In the genomic region with DNA sequence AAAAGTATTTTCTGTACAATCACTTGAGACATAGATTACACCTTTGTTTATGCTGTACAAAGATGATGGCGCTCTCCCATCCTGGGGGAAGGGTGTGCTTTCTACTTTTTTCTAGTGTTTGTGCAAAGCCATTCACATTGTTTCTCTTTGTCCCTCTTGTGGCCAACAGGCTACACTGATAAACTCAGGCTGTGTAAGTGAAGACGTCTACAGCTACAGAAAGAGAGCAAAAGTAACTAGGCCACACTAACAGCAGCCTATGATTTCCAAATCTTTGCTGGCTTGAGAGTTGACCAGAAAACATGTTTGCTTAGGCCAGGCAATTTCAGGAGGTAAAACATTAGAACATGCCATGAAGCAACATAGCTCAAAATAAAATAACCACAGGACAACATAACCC, we compare ENCODE assay signal across 14 cellular contexts.
DNase-seq lines count a peak whose midpoint lies in the region; ATAC-seq, FAIRE-seq and TF ChIP-seq lines count a peak whose summit lies in the region.
"Had no signal": no experiment of that assay in that cellular context is flagged by ENCODE, and none has a peak within 500 bp of the region (broad histone marks: within the 10 kb centered on the region; RNA-seq: fewer than 3 reads in every experiment).

No MANE protein-coding gene starts in this region.

- POLR2A ChIA-PET in SK-N-SH (lab: Yijun Ruan, JAX) = no interaction called here
- POLR2A ChIA-PET in Panc1 (lab: Charles Lee) = no interaction called here

- H3K9ac ChIP-seq in SK-N-SH = no peak overlapping the region

- BruUV-seq in Panc1 (replicated peaks; lab: Mats Ljungman, UMichigan) = no TSS peak

- H3K36me3 ChIP-seq in SK-N-SH (replicated peaks in 1 of 2; ENCODE audit: control insufficient read depth in 1 of 2, insufficient read depth in 2 of 2, low read length in 1 of 2) = no peaks in the 10 kb centered on the region
- H3K36me3 ChIP-seq in Panc1 (ENCODE audit: control insufficient read depth, insufficient read depth, low read length) = no peaks in the 10 kb centered on the region
- H3K36me3 ChIP-seq in testis (ENCODE audit: low read depth, missing control alignments) = no peaks in the 10 kb centered on the region
- H3K36me3 ChIP-seq: left ventricle myocardium inferior, thoracic aorta had no signal

- intact Hi-C loops in Panc1 (cut with micrococcal nuclease; ENCODE audit: unreplicated experiment) = loop anchor here (10.0 kb wide), 1 partner anchor 164 kb away; no protein-coding TSS in a partner anchor
- intact Hi-C loops in testis (cut with DNase I; ENCODE audit: low total_unique reads) = no loop called here

- H4K20me1 ChIP-seq in SK-N-SH (ENCODE audit: insufficient read depth) = no peaks in the 10 kb centered on the region

- TF ChIP-seq POLR2A in testis (IDR thresholded peaks at IDR 0.05) = no peak

- no peak for TF ChIP-seq RAD21 in SK-N-SH (IDR thresholded peaks at IDR 0.05; ENCODE audit: low read length)

- no peak; the same call in 2 of the 3 replicates for ATAC-seq in SK-N-SH treated with all-trans-retinoic acid at 6 μM for 48 hours
- peak; percentile 87; the same call in 1 of the 2 replicates for ATAC-seq in Panc1
- ATAC-seq: activated CD8-positive, alpha-beta memory T cell treated with anti-CD3 and anti-CD28 coated beads, Interleukin-2, amount 10 ng/mL, durations not matched to agents 7 days and 5 days; psoas muscle; T-cell had no signal

- no peak overlapping the region for H2AFZ ChIP-seq in SK-N-SH (ENCODE audit: low read depth)

- H3K27ac ChIP-seq in SK-N-SH (ENCODE audit: low read depth in 2 of 2, low read length in 1 of 2) = no peak overlapping the region
- H3K27ac ChIP-seq in Panc1 (ENCODE audit: low read length) = no peak overlapping the region
- no peak overlapping the region for H3K27ac ChIP-seq in testis
- H3K27ac ChIP-seq: left ventricle myocardium inferior, psoas muscle, thoracic aorta had no signal

- H3K9me3 ChIP-seq in SK-N-SH = no peaks in the 10 kb centered on the region
- no peaks in the 10 kb centered on the region for H3K9me3 ChIP-seq in Panc1 (ENCODE audit: control insufficient read depth, insufficient read depth, low read depth, low read length)
- no peaks in the 10 kb centered on the region for H3K9me3 ChIP-seq in testis
- H3K9me3 ChIP-seq: left ventricle myocardium inferior, psoas muscle, thoracic aorta had no signal

- H3K4me1 ChIP-seq in SK-N-SH (ENCODE audit: control insufficient read depth in 1 of 2, insufficient read depth in 2 of 2, low read depth in 1 of 2, low read length in 1 of 2) (no peaks in the 10 kb centered on the region), Panc1 (ENCODE audit: control insufficient read depth, insufficient read depth, low read length) (peaks cover 3% of the 10 kb centered on the region; the same call in 1 of the 2 replicates), testis (no peaks in the 10 kb centered on the region)
- H3K4me1 ChIP-seq: left ventricle myocardium inferior, psoas muscle had no signal

- CTCF ChIA-PET in SK-N-SH (lab: Yijun Ruan, JAX) = interaction anchor here (0.7 to 1.5 kb wide), 2 partner anchors 73 to 354 kb away, joined by 3 to 4 read pairs; no protein-coding TSS in a partner anchor
- CTCF ChIA-PET in Panc1 (lab: Charles Lee) = interaction anchor here (0.6 to 1.3 kb wide), 3 partner anchors 35 to 161 kb away, joined by 3 to 9 read pairs (median 3); no protein-coding TSS in a partner anchor

- no peaks in the 10 kb centered on the region for H3K79me2 ChIP-seq in SK-N-SH (ENCODE audit: insufficient read depth)

- H3K4me3 ChIP-seq in SK-N-SH (ENCODE audit: low read depth in 2 of 2, low read length in 1 of 2) (no peak overlapping the region), Panc1 (ENCODE audit: low read depth in 2 of 2, low read length in 2 of 2) (no peak overlapping the region), fibroblast of mammary gland (ENCODE audit: control insufficient read depth, low read depth, low read length) (no peak overlapping the region), testis (no peak overlapping the region)
- H3K4me3 ChIP-seq: left ventricle myocardium inferior, psoas muscle, thoracic aorta had no signal

- H3K27me3 ChIP-seq in SK-N-SH (ENCODE audit: insufficient read depth) (peaks cover 18% of the 10 kb centered on the region), Panc1 (ENCODE audit: control insufficient read depth, insufficient read depth, low read length) (no peaks in the 10 kb centered on the region), testis (no peaks in the 10 kb centered on the region)

- no peak overlapping the region for H3K4me2 ChIP-seq in SK-N-SH

- DNase-seq in SK-N-SH (no peak), Panc1 (ENCODE audit: low read depth, low spot score) (no peak), fibroblast of mammary gland (ENCODE audit: low read depth) (no peak), testis (no peak), medulla oblongata (ENCODE audit: extremely low spot score) (no peak), NOMO-1 (lab: John Stamatoyannopoulos, UW; ENCODE audit: unreplicated experiment in 2 of 2) (no peak), GM19239 (ENCODE audit: insufficient read length, low spot score) (no peak)
- DNase-seq: activated CD8-positive, alpha-beta memory T cell treated with anti-CD3 and anti-CD28 coated beads, Interleukin-2, amount 10 ng/mL, durations not matched to agents 7 days and 5 days; amniotic stem cell; left ventricle myocardium inferior; psoas muscle; T-cell had no signal

- in situ Hi-C loops in Panc1 (cut with HindIII; ENCODE audit: low pct_unique_long_range_greater_than_20kb, low sequenced_read_pairs) = no loop called here

- H3F3A ChIP-seq in SK-N-SH (replicated peaks; ENCODE audit: insufficient read depth) = no peaks in the 10 kb centered on the region

- no peaks in the 10 kb centered on the region for H3K9me2 ChIP-seq in SK-N-SH

- 34% methylated on average over 2 of the region's 2 CpGs for WGBS in SK-N-SH (ENCODE audit: low lambda C conversion rate)
- WGBS in testis, 2 donors = 53 to 55% methylated on average over 2 of the region's 2 CpGs

- peak; percentile 33 for TF ChIP-seq CTCF in SK-N-SH (IDR thresholded peaks at IDR 0.05)
- TF ChIP-seq CTCF in Panc1 (IDR thresholded peaks at IDR 0.05) = peak; percentile 61
- peak; percentile 41 for TF ChIP-seq CTCF in fibroblast of mammary gland (conservative IDR thresholded peaks at IDR 0.05; ENCODE audit: control insufficient read depth, insufficient read depth, low read depth, low read length)
- peak in 2 of 3 experiments; percentile 19 to 20 for TF ChIP-seq CTCF in testis (IDR thresholded peaks at IDR 0.05)

- FAIRE-seq in GM19239 (lab: Jason Lieb, UNC) = no peak

- no peak for TF ChIP-seq EP300 in SK-N-SH (IDR thresholded peaks at IDR 0.05; ENCODE audit: borderline replicate concordance in 1 of 2, low read depth in 1 of 2, low read length in 1 of 2)

TF ChIP-seq in SK-N-SH, 30 proteins besides CTCF, POLR2A, EP300 and RAD21:
- no peak for TF ChIP-seq POLR2AphosphoS5 (IDR thresholded peaks at IDR 0.05; ENCODE audit: low read depth, low read length)
- TF ChIP-seq SMC3 (IDR thresholded peaks at IDR 0.05; ENCODE audit: low read depth, low read length) = 0 out of 2 replicates have a peak, but pooled peaks have one; percentile 11
- TF ChIP-seq RCOR1 (IDR thresholded peaks at IDR 0.05; ENCODE audit: low read length) = no peak
- TF ChIP-seq SIN3A (IDR thresholded peaks at IDR 0.05; ENCODE audit: borderline replicate concordance, low read depth, low read length) = no peak
- TF ChIP-seq RXRA (IDR thresholded peaks at IDR 0.05; ENCODE audit: borderline replicate concordance, low read depth) = no peak

TF ChIP-seq in SK-N-SH treated with all-trans-retinoic acid at 6 μM for 48 hours, 23 proteins besides CTCF, POLR2A, EP300 and RAD21 (continues in another document):
- TF ChIP-seq OSR1 (CRISPR knock-in tag; IDR thresholded peaks at IDR 0.05) (no peak), BACH2 (CRISPR knock-in tag; IDR thresholded peaks at IDR 0.05; ENCODE audit: borderline replicate concordance) (no peak), POU6F1 (CRISPR knock-in tag; IDR thresholded peaks at IDR 0.05; ENCODE audit: borderline replicate concordance, low read depth) (no peak), ZFP30 (CRISPR knock-in tag; IDR thresholded peaks at IDR 0.05) (no peak), PATZ1 (CRISPR knock-in tag; IDR thresholded peaks at IDR 0.05; ENCODE audit: borderline replicate concordance) (no peak)
